ENCODE assay signal across 14 cellular contexts in genomic region chr5:95908799-95909198, GRCh38. TPM values are rescaled to one million over a fixed set of nuclear protein-coding genes. Genes with fewer than 3 reads are reported as not detected.
A peak's percentile ranks its signal among the peaks of the same experiment; 100 is the strongest.
DNase-seq lines count a peak whose midpoint lies in the region; ATAC-seq and TF ChIP-seq lines count a peak whose summit lies in the region.
"Had no signal": no experiment of that assay in that cellular context is flagged by ENCODE, and none has a peak within 500 bp of the region (broad histone marks: within the 10 kb centered on the region; RNA-seq: fewer than 3 reads in every experiment).

No MANE protein-coding gene starts in this region.

- peaks cover 73% of the 10 kb centered on the region for H3K36me3 Mint-ChIP-seq in MCF 10A (ENCODE audit: insufficient read depth, unreplicated experiment)

- peak overlapping the region; percentile 15 for H3K27ac Mint-ChIP-seq in MCF 10A (ENCODE audit: low read depth, unreplicated experiment)

- H3K27ac ChIP-seq in breast epithelium (no peak overlapping the region), RWPE2 (ENCODE audit: poor library complexity, severe bottlenecking) (no peak overlapping the region), foreskin keratinocyte (no peak overlapping the region), temporal lobe (ENCODE audit: low read depth, low read length) (peak overlapping the region; percentile 28)
- H3K27ac ChIP-seq: BLaER1 treated with 17β-estradiol and CSF1 and Interleukin-3, amounts not matched to agents 10 nM and 100 nM; RWPE1; SJSA1 had no signal

- peaks cover 13% of the 10 kb centered on the region for H3K4me1 Mint-ChIP-seq in MCF 10A (ENCODE audit: insufficient read depth, unreplicated experiment)

- CTCF ChIA-PET in MCF 10A (lab: Yijun Ruan, JAX) = interaction anchor here (1.0 to 2.3 kb wide), 2 partner anchors 53 to 427 kb away, joined by 5 to 11 read pairs; partner anchors contain the start of gene ELL2

- no peak for TF ChIP-seq POLR2A in breast epithelium (IDR thresholded peaks at IDR 0.05)

- no peaks in the 10 kb centered on the region for H3K27me3 Mint-ChIP-seq in MCF 10A (ENCODE audit: insufficient read depth, unreplicated experiment)

- peaks cover 4% of the 10 kb centered on the region for H3K9me3 Mint-ChIP-seq in MCF 10A (ENCODE audit: unreplicated experiment)

- no peak overlapping the region for H3K4me3 Mint-ChIP-seq in MCF 10A (ENCODE audit: unreplicated experiment)

- no peaks in the 10 kb centered on the region for H3K4me1 ChIP-seq in breast epithelium
- H3K4me1 ChIP-seq in RWPE2 (ENCODE audit: insufficient read depth, poor library complexity, severe bottlenecking) = peaks cover 18% of the 10 kb centered on the region
- no peaks in the 10 kb centered on the region for H3K4me1 ChIP-seq in foreskin keratinocyte

- DNase-seq in MCF 10A (ENCODE audit: unreplicated experiment) (no peak), breast epithelium (ENCODE audit: low spot score in 2 of 2) (no peak), RWPE2 (ENCODE audit: low spot score) (no peak), foreskin keratinocyte (no peak), NCI-H1092 treated with DMSO at 0.1 percent for 48 hours (lab: John Stamatoyannopoulos, UW) (no peak)
- DNase-seq: GOT3, NCI-H1436 treated with DMSO at 0.1 percent for 48 hours, NCI-H226 had no signal

- BruUV-seq in MCF 10A (replicated peaks; lab: Mats Ljungman, UMichigan) = no TSS peak

- no peak overlapping the region for H3K4me3 ChIP-seq in breast epithelium
- no peak overlapping the region for H3K4me3 ChIP-seq in RWPE2 (ENCODE audit: severe bottlenecking)
- H3K4me3 ChIP-seq: BLaER1 treated with 17β-estradiol and CSF1 and Interleukin-3, amounts not matched to agents 10 nM and 100 nM; SJSA1 had no signal

- POLR2A ChIA-PET in MCF 10A (lab: Yijun Ruan, JAX) = interaction anchor here (0.9 to 1.5 kb wide), 4 partner anchors 9 to 32 kb away, joined by 3 to 4 read pairs (median 3); no protein-coding TSS in a partner anchor

- H3K36me3 ChIP-seq in breast epithelium (no peaks in the 10 kb centered on the region), RWPE2 (ENCODE audit: low read depth) (peaks cover 95% of the 10 kb centered on the region)

- ATAC-seq in RWPE2 (ENCODE audit: low read depth) (peak; percentile 43; the same call in 2 of the 3 replicates), foreskin keratinocyte (peak; percentile 40), GM18870 (IDR thresholded peaks at IDR 0.05; ENCODE audit: unreplicated experiment) (no peak), GM21576 (IDR thresholded peaks at IDR 0.05; ENCODE audit: unreplicated experiment) (no peak)

- H3K27me3 ChIP-seq in breast epithelium = no peaks in the 10 kb centered on the region
- H3K27me3 ChIP-seq in RWPE2 (ENCODE audit: insufficient read depth, poor library complexity, severe bottlenecking) = no peaks in the 10 kb centered on the region
- H3K27me3 ChIP-seq in foreskin keratinocyte = no peaks in the 10 kb centered on the region
- H3K27me3 ChIP-seq: BLaER1 treated with 17β-estradiol and CSF1 and Interleukin-3, amounts not matched to agents 10 nM and 100 nM; SJSA1 had no signal

- TF ChIP-seq CTCF in MCF 10A (IDR thresholded peaks at IDR 0.05; ENCODE audit: unreplicated experiment) (no peak), breast epithelium (IDR thresholded peaks at IDR 0.05) (no peak), RWPE2 (IDR thresholded peaks at IDR 0.05; ENCODE audit: poor library complexity, severe bottlenecking) (no peak), foreskin keratinocyte (conservative IDR thresholded peaks at IDR 0.05) (no peak)

- intact Hi-C loops in MCF 10A (cut with micrococcal nuclease) = loop anchor here (10.0 kb wide), 1 partner anchor 46 kb away; no protein-coding TSS in a partner anchor
- intact Hi-C loops in breast epithelium (cut with DNase I; ENCODE audit: low total_unique reads) = no loop called here

- H3K9me3 ChIP-seq in breast epithelium = no peaks in the 10 kb centered on the region
- H3K9me3 ChIP-seq in RWPE2 (ENCODE audit: severe bottlenecking) = no peaks in the 10 kb centered on the region
- H3K9me3 ChIP-seq: BLaER1 treated with 17β-estradiol and CSF1 and Interleukin-3, amounts not matched to agents 10 nM and 100 nM; SJSA1 had no signal

RNA-seq across cellular contexts. Expression of gene ELL2, which starts 52.9 kb away (rescaled TPM):
- total RNA-seq in MCF 10A (2022) (144 and 147 TPM in 2 replicates), breast epithelium (100 to 1,000 TPM in 2 of 3 donors, 10 to 100 TPM in 1; 95.7 to 211 (median 168) TPM), foreskin keratinocyte (84.5 and 88.6 TPM in 2 replicates), temporal lobe (14.8 TPM)
- 22.1 and 27.2 TPM in 2 replicates for polyA plus RNA-seq in foreskin keratinocyte

Comparison
In these comparisons a context has a peak if more than half of its experiments do, and no peak if none do; other contexts are left out.
1. ATAC-seq: peak in RWPE2 (single experiment) and foreskin keratinocyte (single experiment); none in GM18870 (single experiment) and GM21576 (single experiment).